Comparison of ENCODE assay signal across 23 cellular contexts in the genomic region with DNA sequence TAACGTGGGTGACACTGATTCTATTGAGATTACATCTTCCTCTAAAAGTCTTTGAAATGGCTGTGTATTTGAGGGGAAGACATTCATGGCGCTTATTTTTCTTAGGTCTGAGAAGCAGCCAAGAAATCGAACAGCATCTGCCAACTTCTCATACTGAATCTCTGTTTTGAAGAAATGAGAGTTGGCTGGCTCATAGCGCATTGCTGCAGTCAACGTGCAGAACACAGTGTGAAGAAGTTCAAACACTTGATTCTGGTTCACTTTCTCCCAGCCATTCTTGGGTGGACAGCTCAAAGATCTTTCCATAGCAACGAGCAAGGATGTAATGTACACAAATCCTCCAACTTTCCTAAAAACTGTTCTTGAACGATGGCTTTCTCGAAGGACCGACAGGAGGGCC.
DNase-seq lines count a peak whose midpoint lies in the region; ATAC-seq and TF ChIP-seq lines count a peak whose summit lies in the region.
"Had no signal": no experiment of that assay in that cellular context is flagged by ENCODE, and none has a peak within 500 bp of the region (broad histone marks: within the 10 kb centered on the region; RNA-seq: fewer than 3 reads in every experiment).

No MANE protein-coding gene starts in this region.

- no peak overlapping the region for H3K27ac ChIP-seq in CD8-positive, alpha-beta T cell (ENCODE audit: low read depth, low read length)
- no peak overlapping the region for H3K27ac ChIP-seq in uterus
- H3K27ac ChIP-seq: 22Rv1; BLaER1 treated with 17β-estradiol and CSF1 and Interleukin-3, amounts not matched to agents 10 nM and 100 nM; KMS-11; SJCRH30 had no signal

- H3K4me3 ChIP-seq in CD8-positive, alpha-beta T cell (ENCODE audit: low read depth, low read length) = no peak overlapping the region
- H3K4me3 ChIP-seq in uterus = no peak overlapping the region
- H3K4me3 ChIP-seq: BLaER1 treated with 17β-estradiol and CSF1 and Interleukin-3, amounts not matched to agents 10 nM and 100 nM; SJCRH30 had no signal

- no peaks in the 10 kb centered on the region for H3K27me3 ChIP-seq in CD8-positive, alpha-beta T cell (ENCODE audit: insufficient read depth, low read length)
- no peaks in the 10 kb centered on the region for H3K27me3 ChIP-seq in uterus
- H3K27me3 ChIP-seq: BLaER1 treated with 17β-estradiol and CSF1 and Interleukin-3, amounts not matched to agents 10 nM and 100 nM; SJCRH30 had no signal

- H3K9me3 Mint-ChIP-seq in activated naive CD8-positive, alpha-beta T cell treated with anti-CD3 and anti-CD28 coated beads, Interleukin-2, amount 50 U/mL, for 24 hours = no peaks in the 10 kb centered on the region
- no peaks in the 10 kb centered on the region for H3K9me3 Mint-ChIP-seq in CD8-positive, alpha-beta T cell
- H3K9me3 Mint-ChIP-seq: CD4-positive, alpha-beta memory T cell had no signal

- intact Hi-C loops in left ventricle myocardium superior (cut with micrococcal nuclease) (no loop called here), cardiac septum (cut with DNase I) (no loop called here), uterus (cut with DNase I; ENCODE audit: low total_unique reads) (no loop called here)
- intact Hi-C loops in CD8-positive, alpha-beta T cell (cut with DNase I, micrococcal nuclease) = no loop called here

- DNase-seq in left ventricle myocardium superior = no peak
- no peak for DNase-seq in cardiac septum (ENCODE audit: low spot score)
- DNase-seq in globus pallidus (ENCODE audit: low spot score) = peak; percentile 59
- peak; percentile 20 for DNase-seq in occipital lobe (lab: John Stamatoyannopoulos, UW)
- no peak for DNase-seq in activated naive CD8-positive, alpha-beta T cell treated with anti-CD3 and anti-CD28 coated beads, Interleukin-2, amount 50 U/mL, for 24 hours
- no peak for DNase-seq in COLO668 (lab: John Stamatoyannopoulos, UW; ENCODE audit: unreplicated experiment)
- DNase-seq in CD8-positive, alpha-beta T cell = no peak
- DNase-seq in uterus = no peak
- DNase-seq: ACHN; Calu3; CD4-positive, alpha-beta memory T cell; DMS153; GDM1; NCI-H1105 treated with DMSO at 0.1 percent for 48 hours; NCI-H2029 treated with DMSO at 0.1 percent for 48 hours; NCI-H226; NCI-H510A treated with DMSO at 0.1 percent for 48 hours; NCI-H774; NK-92 treated with Interleukin-12 subunit alpha and Interleukin-12 subunit beta, amount 100 ng/mL, for 24 hours; SJCRH30 had no signal

- no peaks in the 10 kb centered on the region for H3K36me3 ChIP-seq in CD8-positive, alpha-beta T cell (ENCODE audit: insufficient read depth, low read length)
- H3K36me3 ChIP-seq in uterus = no peaks in the 10 kb centered on the region

- no peaks in the 10 kb centered on the region for H3K27me3 Mint-ChIP-seq in activated naive CD8-positive, alpha-beta T cell treated with anti-CD3 and anti-CD28 coated beads, Interleukin-2, amount 50 U/mL, for 24 hours
- no peaks in the 10 kb centered on the region for H3K27me3 Mint-ChIP-seq in CD8-positive, alpha-beta T cell (ENCODE audit: low read depth)

- ATAC-seq in left ventricle myocardium superior = peak; percentile 19
- ATAC-seq in activated naive CD8-positive, alpha-beta T cell treated with anti-CD3 and anti-CD28 coated beads, Interleukin-2, amount 50 U/mL, for 24 hours = no peak
- no peak for ATAC-seq in CD8-positive, alpha-beta T cell

- no peaks in the 10 kb centered on the region for H3K36me3 Mint-ChIP-seq in activated naive CD8-positive, alpha-beta T cell treated with anti-CD3 and anti-CD28 coated beads, Interleukin-2, amount 50 U/mL, for 24 hours (ENCODE audit: low read depth)
- H3K36me3 Mint-ChIP-seq in CD8-positive, alpha-beta T cell = no peaks in the 10 kb centered on the region
- H3K36me3 Mint-ChIP-seq: CD4-positive, alpha-beta memory T cell had no signal

- no peak overlapping the region for H3K27ac Mint-ChIP-seq in activated naive CD8-positive, alpha-beta T cell treated with anti-CD3 and anti-CD28 coated beads, Interleukin-2, amount 50 U/mL, for 24 hours
- H3K27ac Mint-ChIP-seq in CD8-positive, alpha-beta T cell = no peak overlapping the region
- H3K27ac Mint-ChIP-seq: CD4-positive, alpha-beta memory T cell had no signal

- no peak for TF ChIP-seq CTCF in CD8-positive, alpha-beta T cell (IDR thresholded peaks at IDR 0.05)
- no peak for TF ChIP-seq CTCF in uterus (IDR thresholded peaks at IDR 0.05)

- H3K4me3 Mint-ChIP-seq in activated naive CD8-positive, alpha-beta T cell treated with anti-CD3 and anti-CD28 coated beads, Interleukin-2, amount 50 U/mL, for 24 hours = no peak overlapping the region
- H3K4me3 Mint-ChIP-seq in CD8-positive, alpha-beta T cell = no peak overlapping the region
- H3K4me3 Mint-ChIP-seq: CD4-positive, alpha-beta memory T cell had no signal

- H3K9me3 ChIP-seq in CD8-positive, alpha-beta T cell (ENCODE audit: low read length) = no peaks in the 10 kb centered on the region
- H3K9me3 ChIP-seq in uterus = no peaks in the 10 kb centered on the region
- H3K9me3 ChIP-seq: BLaER1 treated with 17β-estradiol and CSF1 and Interleukin-3, amounts not matched to agents 10 nM and 100 nM; SJCRH30 had no signal

- POLR2A ChIA-PET in CD8-positive, alpha-beta T cell (lab: Charles Lee) = interaction anchor here (0.6 kb wide), 1 partner anchor 12 kb away, joined by 5 read pairs; no protein-coding TSS in a partner anchor

- no peaks in the 10 kb centered on the region for H3K4me1 ChIP-seq in CD8-positive, alpha-beta T cell (ENCODE audit: insufficient read depth, low read length)
- H3K4me1 ChIP-seq in uterus = no peaks in the 10 kb centered on the region

- TF ChIP-seq POLR2A in uterus (IDR thresholded peaks at IDR 0.05) = no peak

- no peaks in the 10 kb centered on the region for H3K4me1 Mint-ChIP-seq in activated naive CD8-positive, alpha-beta T cell treated with anti-CD3 and anti-CD28 coated beads, Interleukin-2, amount 50 U/mL, for 24 hours
- no peaks in the 10 kb centered on the region for H3K4me1 Mint-ChIP-seq in CD8-positive, alpha-beta T cell (ENCODE audit: low read depth)
- H3K4me1 Mint-ChIP-seq: CD4-positive, alpha-beta memory T cell had no signal

- CTCF ChIA-PET in CD8-positive, alpha-beta T cell (lab: Charles Lee) = no interaction called here

Comparison
In these comparisons a context has a peak if more than half of its experiments do, and no peak if none do; other contexts are left out.
1. DNase-seq: peak in globus pallidus (single experiment) and occipital lobe (single experiment); none in left ventricle myocardium superior (single experiment), cardiac septum (single experiment), activated naive CD8-positive, alpha-beta T cell treated with anti-CD3 and anti-CD28 coated beads, Interleukin-2, amount 50 U/mL, for 24 hours (single experiment), COLO668 (single experiment), CD8-positive, alpha-beta T cell (0 of 7) and uterus (0 of 2).